Comparison of ENCODE assay signal across 10 cellular contexts in genomic region chr1:79323240-79324025, GRCh38.
DNase-seq lines count a peak whose midpoint lies in the region; ATAC-seq and TF ChIP-seq lines count a peak whose summit lies in the region.
"Had no signal": no experiment of that assay in that cellular context is flagged by ENCODE, and none has a peak within 500 bp of the region (broad histone marks: within the 10 kb centered on the region; RNA-seq: fewer than 3 reads in every experiment).

No MANE protein-coding gene starts in this region.

- BruUV-seq in PC-3 (replicated peaks; lab: Mats Ljungman, UMichigan), result no TSS peak

- no peaks in the 10 kb centered on the region for H3F3A ChIP-seq in PC-3 (ENCODE audit: low read length, unreplicated experiment)

- ATAC-seq in PC-3 (peak; percentile 93), HG03045 (IDR thresholded peaks at IDR 0.05; ENCODE audit: unreplicated experiment) (no peak)

- intact Hi-C loops in PC-3 (cut with micrococcal nuclease) (loop anchor here (2.0 kb wide), 1 partner anchor 65 kb away; no protein-coding TSS in a partner anchor), sigmoid colon (cut with DNase I) (no loop called here)

- no peak overlapping the region for H2AFZ ChIP-seq in PC-3 (ENCODE audit: low read length)
- H2AFZ ChIP-seq: parathyroid adenoma had no signal

- no peaks in the 10 kb centered on the region for H3K79me2 ChIP-seq in PC-3 (ENCODE audit: low read length)
- H3K79me2 ChIP-seq: parathyroid adenoma had no signal

- H3K4me1 ChIP-seq in PC-3 (ENCODE audit: insufficient read depth, low read length) (peaks cover 20% of the 10 kb centered on the region), sigmoid colon (no peaks in the 10 kb centered on the region)
- H3K4me1 ChIP-seq: parathyroid adenoma had no signal

- no peak for TF ChIP-seq CTCF in PC-3 (conservative IDR thresholded peaks at IDR 0.05; ENCODE audit: low read depth, low read length)
- TF ChIP-seq CTCF in epithelial cell of proximal tubule (conservative IDR thresholded peaks at IDR 0.05; ENCODE audit: low read depth, low read length), result no peak
- no peak for TF ChIP-seq CTCF in sigmoid colon (IDR thresholded peaks at IDR 0.05)

- CTCF ChIA-PET in PC-3 (lab: Charles Lee), result interaction anchor here (0.7 to 1.3 kb wide), 2 partner anchors 30 to 484 kb away, joined by 3 to 5 read pairs; no protein-coding TSS in a partner anchor

- H3K4me2 ChIP-seq in PC-3 (ENCODE audit: low read length), result peak overlapping the region; percentile 29

- no peaks in the 10 kb centered on the region for H4K20me1 ChIP-seq in PC-3 (ENCODE audit: low read length)

- POLR2A ChIA-PET in PC-3 (lab: Charles Lee; ENCODE audit: unreplicated experiment), result interaction anchor here (0.7 kb wide), 1 partner anchor 29 kb away, joined by 3 read pairs; no protein-coding TSS in a partner anchor

- DNase-seq in GM04504 (ENCODE audit: low read depth), result peak; percentile 97
- peak; percentile 95 for DNase-seq in PC-3
- peak; percentile 100 for DNase-seq in epithelial cell of proximal tubule (ENCODE audit: low read depth)
- peak; percentile 100 for DNase-seq in renal cortical epithelial cell (ENCODE audit: low read depth)
- no peak for DNase-seq in sigmoid colon
- DNase-seq in anterior cingulate cortex (lab: John Stamatoyannopoulos, UW), result no peak
- DNase-seq in DMS153 treated with DMSO at 0.1 percent for 48 hours (lab: John Stamatoyannopoulos, UW; ENCODE audit: unreplicated experiment), result no peak
- DNase-seq: cerebellar nuclear complex had no signal

- TF ChIP-seq POLR2A in sigmoid colon (IDR thresholded peaks at IDR 0.05), result no peak

- peak overlapping the region; percentile 79 for H3K27ac ChIP-seq in PC-3 (ENCODE audit: low read length)
- H3K27ac ChIP-seq in sigmoid colon, result no peak overlapping the region
- H3K27ac ChIP-seq: parathyroid adenoma had no signal

- H3K36me3 ChIP-seq in PC-3 (ENCODE audit: low read depth, low read length), result no peaks in the 10 kb centered on the region
- no peaks in the 10 kb centered on the region for H3K36me3 ChIP-seq in sigmoid colon

- no peaks in the 10 kb centered on the region for H3K27me3 ChIP-seq in PC-3 (ENCODE audit: low read length)
- H3K27me3 ChIP-seq in sigmoid colon, result no peaks in the 10 kb centered on the region

- no peak for TF ChIP-seq EP300 in sigmoid colon (IDR thresholded peaks at IDR 0.05)

- H3K9me2 ChIP-seq in PC-3 (replicated peaks; ENCODE audit: low read length), result no peaks in the 10 kb centered on the region

- H3K9me3 ChIP-seq in PC-3 (ENCODE audit: low read length) (no peaks in the 10 kb centered on the region), sigmoid colon (no peaks in the 10 kb centered on the region)

- WGBS in sigmoid colon, 2 donors, result 12 to 46% methylated on average over 1 of the region's 1 CpG

- peak overlapping the region; percentile 31; the same call in 1 of the 2 replicates for H3K9ac ChIP-seq in PC-3 (ENCODE audit: low read length)
- H3K9ac ChIP-seq: parathyroid adenoma had no signal

- H3K4me3 ChIP-seq in PC-3 (ENCODE audit: low read length) (no peak overlapping the region), epithelial cell of proximal tubule (ENCODE audit: low read depth, low read length) (no peak overlapping the region), sigmoid colon (no peak overlapping the region)

Comparison
In these comparisons a context has a peak if more than half of its experiments do, and no peak if none do; other contexts are left out.
1. DNase-seq: peak in GM04504 (single experiment), PC-3 (single experiment), epithelial cell of proximal tubule (single experiment) and renal cortical epithelial cell (single experiment); none in sigmoid colon (single experiment), anterior cingulate cortex (0 of 58) and DMS153 treated with DMSO at 0.1 percent for 48 hours (single experiment).